21 cellular contexts compared by ENCODE assay signal in the genomic region with DNA sequence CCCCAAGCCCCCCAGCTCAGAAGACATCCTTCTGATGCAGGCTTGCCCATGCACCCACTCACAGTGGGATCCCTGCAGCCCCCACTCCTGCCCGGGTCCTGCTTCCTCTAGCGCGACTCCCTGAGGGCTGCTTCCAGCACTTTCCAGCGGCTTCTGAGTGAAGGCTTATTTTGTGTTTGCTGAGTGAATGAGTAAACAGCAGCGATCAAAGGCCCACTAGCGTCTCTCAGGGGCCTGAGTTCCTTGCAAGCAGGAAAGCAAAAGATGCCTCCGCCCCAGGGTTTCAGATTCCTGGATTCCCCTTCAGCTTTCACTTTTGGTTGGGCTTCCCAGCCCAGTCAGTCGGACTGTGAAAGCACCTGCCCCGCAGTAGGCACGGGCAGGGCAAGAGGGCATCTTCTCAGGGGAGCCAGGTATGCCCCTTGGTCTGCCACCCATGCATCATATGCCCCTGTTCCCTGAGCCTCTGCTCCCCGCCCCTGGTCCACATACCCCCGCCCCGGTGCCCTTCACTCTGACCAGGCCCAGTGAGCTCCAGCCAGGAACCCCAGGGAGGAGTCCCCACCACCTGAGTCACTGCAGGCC. TPM values are rescaled to one million over a fixed set of nuclear protein-coding genes. Genes with fewer than 3 reads are reported as not detected.
DNase-seq lines count a peak whose midpoint lies in the region; ATAC-seq, FAIRE-seq and TF ChIP-seq lines count a peak whose summit lies in the region.
"Had no signal": no experiment of that assay in that cellular context is flagged by ENCODE, and none has a peak within 500 bp of the region (broad histone marks: within the 10 kb centered on the region; RNA-seq: fewer than 3 reads in every experiment).

No MANE protein-coding gene starts in this region.

- DNase-seq in HT-29 (ENCODE audit: low spot score) (peak; percentile 77), T-helper 17 cell (no peak), kidney (no peak), renal cortical epithelial cell (ENCODE audit: low read depth) (peak; percentile 33), WERI-Rb-1 (no peak), NCI-H2196 (lab: John Stamatoyannopoulos, UW; ENCODE audit: unreplicated experiment) (no peak)
- DNase-seq: activated CD4-positive, alpha-beta T cell treated with anti-CD3 and anti-CD28 coated beads, Interleukin-2, amount 10 ng/mL, durations not matched to agents 7 days and 5 days; activated T-cell treated with anti-CD3 and anti-CD28 coated beads, Interleukin-2, amount 50 U/mL, for 48 hours; immature natural killer cell; KG1; naive thymus-derived CD4-positive, alpha-beta T cell; NCI-H1417 treated with DMSO at 0.1 percent for 48 hours; NCI-H510A; sigmoid colon had no signal

- H3K4me3 ChIP-seq in kidney (ENCODE audit: low read length in 2 of 2) (peak overlapping the region; percentile 13 to 48), WERI-Rb-1 (ENCODE audit: low read depth, low read length) (no peak overlapping the region)
- H3K4me3 ChIP-seq: sigmoid colon had no signal

- no peak for FAIRE-seq in kidney (lab: Jason Lieb, UNC)
- FAIRE-seq: GM12891 had no signal

- H3K4me1 Mint-ChIP-seq in T-helper 17 cell, result peaks cover 11% of the 10 kb centered on the region

- no peaks in the 10 kb centered on the region for H3K9me3 ChIP-seq in T-helper 17 cell (ENCODE audit: control insufficient read depth, low read length, poor library complexity, severe bottlenecking)
- no peaks in the 10 kb centered on the region for H3K9me3 ChIP-seq in kidney (ENCODE audit: control insufficient read depth in 1 of 2, low read length in 2 of 2)
- no peaks in the 10 kb centered on the region for H3K9me3 ChIP-seq in WERI-Rb-1 (ENCODE audit: severe bottlenecking)
- H3K9me3 ChIP-seq: sigmoid colon had no signal

- TF ChIP-seq CTCF in kidney (IDR thresholded peaks at IDR 0.05; ENCODE audit: borderline replicate concordance, extremely low read depth, insufficient read depth), result no peak
- no peak for TF ChIP-seq CTCF in WERI-Rb-1 (IDR thresholded peaks at IDR 0.05; ENCODE audit: low read depth, low read length)

- peak overlapping the region; percentile 45 for H3K27ac Mint-ChIP-seq in T-helper 17 cell
- H3K27ac Mint-ChIP-seq: activated CD4-positive, alpha-beta T cell treated with anti-CD3 and anti-CD28 coated beads, Interleukin-2, amount 10 ng/mL, durations not matched to agents 7 days and 5 days; dendritic cell treated with granulocyte-macrophage colony-stimulating factor and Interleukin-4, amounts not matched to agents 40 ng/mL and 50 ng/mL, for 4 days; immature natural killer cell; stimulated activated naive CD8-positive, alpha-beta T cell treated with anti-CD3 and anti-CD28 coated beads, Interleukin-15, Interleukin-2, amounts not matched to agents 100 ng/mL and 50 ng/mL, for 24 hours had no signal

- peak overlapping the region in 1 of 2 donors; percentile 11 for H3K27ac ChIP-seq in kidney (ENCODE audit: low read depth in 2 of 2, low read length in 2 of 2)
- H3K27ac ChIP-seq in WERI-Rb-1, result no peak overlapping the region
- H3K27ac ChIP-seq: C4-2B, RWPE1, sigmoid colon had no signal

- peaks cover 10% of the 10 kb centered on the region for H3K27me3 ChIP-seq in WERI-Rb-1 (ENCODE audit: insufficient read depth, low read depth, severe bottlenecking)
- H3K27me3 ChIP-seq: sigmoid colon had no signal

- no peak overlapping the region for H3K9ac ChIP-seq in kidney (ENCODE audit: low read length in 2 of 2)

- no peak overlapping the region for H3K4me3 Mint-ChIP-seq in T-helper 17 cell
- H3K4me3 Mint-ChIP-seq: activated CD4-positive, alpha-beta T cell treated with anti-CD3 and anti-CD28 coated beads, Interleukin-2, amount 10 ng/mL, durations not matched to agents 7 days and 5 days; dendritic cell treated with granulocyte-macrophage colony-stimulating factor and Interleukin-4, amounts not matched to agents 40 ng/mL and 50 ng/mL, for 4 days; immature natural killer cell; stimulated activated naive CD8-positive, alpha-beta T cell treated with anti-CD3 and anti-CD28 coated beads, Interleukin-15, Interleukin-2, amounts not matched to agents 100 ng/mL and 50 ng/mL, for 24 hours had no signal

- no peak for ATAC-seq in T-helper 17 cell
- ATAC-seq in GM21717 (IDR thresholded peaks at IDR 0.05; ENCODE audit: unreplicated experiment), result no peak
- no peak for ATAC-seq in HG02885 (IDR thresholded peaks at IDR 0.05; ENCODE audit: poor library complexity, unreplicated experiment)
- ATAC-seq: naive thymus-derived CD4-positive, alpha-beta T cell had no signal

- H3K36me3 Mint-ChIP-seq in T-helper 17 cell (ENCODE audit: low read depth), result peaks cover 3% of the 10 kb centered on the region

- peaks cover 7 to 10% of the 10 kb centered on the region in 2 donors for H3K4me1 ChIP-seq in kidney (ENCODE audit: control insufficient read depth in 1 of 2, insufficient read depth in 1 of 2, low read depth in 1 of 2, low read length in 2 of 2)
- H3K4me1 ChIP-seq: sigmoid colon had no signal

- intact Hi-C loops in kidney (cut with DNase I), result no loop called here

- H3K36me3 ChIP-seq in kidney (ENCODE audit: control insufficient read depth in 1 of 2, insufficient read depth in 2 of 2, low read length in 2 of 2) (peaks cover 3 to 6% of the 10 kb centered on the region in 2 donors), WERI-Rb-1 (no peaks in the 10 kb centered on the region; the same call in 1 of the 2 replicates)

- no peaks in the 10 kb centered on the region for H3K27me3 Mint-ChIP-seq in T-helper 17 cell
- H3K27me3 Mint-ChIP-seq: activated CD4-positive, alpha-beta T cell treated with anti-CD3 and anti-CD28 coated beads, Interleukin-2, amount 10 ng/mL, durations not matched to agents 7 days and 5 days; dendritic cell treated with granulocyte-macrophage colony-stimulating factor and Interleukin-4, amounts not matched to agents 40 ng/mL and 50 ng/mL, for 4 days; stimulated activated naive CD8-positive, alpha-beta T cell treated with anti-CD3 and anti-CD28 coated beads, Interleukin-15, Interleukin-2, amounts not matched to agents 100 ng/mL and 50 ng/mL, for 24 hours had no signal

RNA-seq across cellular contexts. Expression of a gene that starts 9.2 kb away (rescaled TPM):
- 105 and 106 TPM in 2 replicates for total RNA-seq in HT-29 (2014; rRNA removed; shearing (Covaris generic))
- total RNA-seq in T-helper 17 cell (1 to 10 TPM; 8.2 to 8.6 TPM), kidney (31.5 TPM), renal cortical epithelial cell (57.4 and 79.0 TPM in 2 replicates)
- 27.8 TPM for polyA plus RNA-seq in kidney (ENCODE audit: insufficient read depth, low read depth, low replicate concordance)

RNA-seq across cellular contexts. Expression of a gene that starts 58.2 kb away (rescaled TPM):
- 46.7 and 48.6 TPM in 2 replicates for total RNA-seq in HT-29 (2014; rRNA removed; shearing (Covaris generic))
- total RNA-seq in T-helper 17 cell, result 10 to 100 TPM; 45.6 to 49.4 TPM
- total RNA-seq in kidney, result 53.0 TPM
- polyA plus RNA-seq in kidney (ENCODE audit: insufficient read depth, low read depth, low replicate concordance), result 19.1 TPM
- total RNA-seq in renal cortical epithelial cell, result 28.1 and 52.5 TPM in 2 replicates

Comparison
In these comparisons a context has a peak if more than half of its experiments do, and no peak if none do; other contexts are left out.
1. DNase-seq: peak in HT-29 (single experiment) and renal cortical epithelial cell (single experiment); none in T-helper 17 cell (0 of 3), kidney (single experiment), WERI-Rb-1 (single experiment) and NCI-H2196 (single experiment).